ENCODE assay signal across 15 cellular contexts in genomic region chr2:132774189-132774588, GRCh38.
DNase-seq lines count a peak whose midpoint lies in the region; ATAC-seq and TF ChIP-seq lines count a peak whose summit lies in the region.
"Had no signal": no experiment of that assay in that cellular context is flagged by ENCODE, and none has a peak within 500 bp of the region (broad histone marks: within the 10 kb centered on the region; RNA-seq: fewer than 3 reads in every experiment).

No MANE protein-coding gene starts in this region.

- no peak overlapping the region for H2AK5ac ChIP-seq in mesenchymal stem cell (ENCODE audit: low read length, severe bottlenecking)

- no peak overlapping the region for H4K91ac ChIP-seq in mesenchymal stem cell (ENCODE audit: low read length)

- no peak overlapping the region for H2BK15ac ChIP-seq in mesenchymal stem cell (ENCODE audit: low read depth, poor library complexity, severe bottlenecking)

- no CpG with 5 or more reads among the region's 2 CpGs for WGBS in mesenchymal stem cell

- in situ Hi-C loops in ACHN (cut with HindIII; ENCODE audit: low pct_ligation_motif_present, low pct_unique_long_range_greater_than_20kb, low sequenced_read_pairs), result no loop called here

- peak overlapping the region; percentile 6 for H3K27ac ChIP-seq in mesenchymal stem cell (ENCODE audit: low read length, poor library complexity, severe bottlenecking)
- H3K27ac ChIP-seq: 22Rv1; BLaER1 treated with 17β-estradiol and CSF1 and Interleukin-3, amounts not matched to agents 10 nM and 100 nM had no signal

- peak overlapping the region; percentile 19 for H3K4me2 ChIP-seq in mesenchymal stem cell (ENCODE audit: low read length, poor library complexity, severe bottlenecking)
- H3K4me2 ChIP-seq: BLaER1 treated with 17β-estradiol and CSF1 and Interleukin-3, amounts not matched to agents 10 nM and 100 nM had no signal

- H3K4ac ChIP-seq in mesenchymal stem cell (ENCODE audit: low read depth in 1 of 2, low read length in 2 of 2), result no peak overlapping the region

- TF ChIP-seq CTCF in nephron progenitor cell (IDR thresholded peaks at IDR 0.05), result no peak

- H3K4me1 ChIP-seq in mesenchymal stem cell (ENCODE audit: control insufficient read depth, insufficient read depth, low read depth, low read length), result peaks cover 3% of the 10 kb centered on the region
- H3K4me1 ChIP-seq: BLaER1 treated with 17β-estradiol and CSF1 and Interleukin-3, amounts not matched to agents 10 nM and 100 nM; HAP-1 had no signal

- H3K18ac ChIP-seq in mesenchymal stem cell (ENCODE audit: low read depth in 1 of 2, low read length in 2 of 2), result no peak overlapping the region

- no peak overlapping the region for H2AFZ ChIP-seq in mesenchymal stem cell (ENCODE audit: low read depth, low read length)

- H3K9me3 Mint-ChIP-seq in nephron progenitor cell, result peaks cover under 1% of the 10 kb centered on the region

- H3K27me3 Mint-ChIP-seq in nephron progenitor cell (ENCODE audit: low read depth, poor library complexity), result no peaks in the 10 kb centered on the region
- H3K27me3 Mint-ChIP-seq: CD4-positive, CD25-positive, alpha-beta regulatory T cell had no signal

- no peak overlapping the region for H2BK5ac ChIP-seq in mesenchymal stem cell (ENCODE audit: low read depth, low read length, poor library complexity, severe bottlenecking)

- no peak overlapping the region for H3K4me3 ChIP-seq in mesenchymal stem cell (ENCODE audit: insufficient read depth in 1 of 2, low read depth in 1 of 2, low read length in 2 of 2)
- H3K4me3 ChIP-seq: BLaER1 treated with 17β-estradiol and CSF1 and Interleukin-3, amounts not matched to agents 10 nM and 100 nM; GM12878; HAP-1 had no signal

- H3K27ac Mint-ChIP-seq in nephron progenitor cell, result no peak overlapping the region
- H3K27ac Mint-ChIP-seq: CD4-positive, CD25-positive, alpha-beta regulatory T cell had no signal

- no peaks in the 10 kb centered on the region for H3K36me3 ChIP-seq in mesenchymal stem cell (ENCODE audit: control insufficient read depth in 1 of 2, insufficient read depth in 2 of 2, low read depth in 1 of 2, low read length in 2 of 2)
- H3K36me3 ChIP-seq: BLaER1 treated with 17β-estradiol and CSF1 and Interleukin-3, amounts not matched to agents 10 nM and 100 nM; HAP-1 had no signal

- peak; percentile 84 for ATAC-seq in SK-N-SH treated with all-trans-retinoic acid at 6 μM for 48 hours
- no peak for ATAC-seq in GM21447 (IDR thresholded peaks at IDR 0.05; ENCODE audit: unreplicated experiment)

- DNase-seq in ACHN (peak; percentile 24), glomerular visceral epithelial cell (ENCODE audit: extremely low spot score) (peak; percentile 47), mesenchymal stem cell (no peak), nephron progenitor cell (no peak)
- DNase-seq in NK-92 treated with Interleukin-12 subunit alpha and Interleukin-12 subunit beta, amount 100 ng/mL, for 24 hours (lab: John Stamatoyannopoulos, UW), result no peak
- DNase-seq in activated CD8-positive, alpha-beta memory T cell treated with anti-CD3 and anti-CD28 coated beads, Interleukin-2, amount 50 U/mL, for 48 hours, result no peak
- DNase-seq: Calu3; CD4-positive, CD25-positive, alpha-beta regulatory T cell; DMS 273 treated with DMSO at 0.1 percent for 48 hours had no signal

- no peak overlapping the region for H3K14ac ChIP-seq in mesenchymal stem cell (ENCODE audit: low read length in 2 of 2)

- H2BK120ac ChIP-seq in mesenchymal stem cell (ENCODE audit: low read depth, low read length), result no peak overlapping the region

- H3K4me1 Mint-ChIP-seq in nephron progenitor cell, result no peaks in the 10 kb centered on the region
- H3K4me1 Mint-ChIP-seq: CD4-positive, CD25-positive, alpha-beta regulatory T cell had no signal

- H3K27me3 ChIP-seq in mesenchymal stem cell (ENCODE audit: control insufficient read depth in 1 of 2, insufficient read depth in 1 of 2, low read length in 2 of 2), result no peaks in the 10 kb centered on the region
- H3K27me3 ChIP-seq: BLaER1 treated with 17β-estradiol and CSF1 and Interleukin-3, amounts not matched to agents 10 nM and 100 nM had no signal

- no peak overlapping the region for H2BK12ac ChIP-seq in mesenchymal stem cell (ENCODE audit: low read length in 2 of 2)

- no peak overlapping the region for H3K4me3 Mint-ChIP-seq in nephron progenitor cell
- H3K4me3 Mint-ChIP-seq: CD4-positive, CD25-positive, alpha-beta regulatory T cell had no signal

- peaks cover 4% of the 10 kb centered on the region for H3K9me3 ChIP-seq in mesenchymal stem cell (ENCODE audit: control insufficient read depth, low read length)
- H3K9me3 ChIP-seq: HAP-1 had no signal

- H3K23ac ChIP-seq in mesenchymal stem cell (ENCODE audit: low read length in 2 of 2), result no peak overlapping the region

- no peak overlapping the region for H4K8ac ChIP-seq in mesenchymal stem cell (ENCODE audit: low read length)

- H3K9ac ChIP-seq in mesenchymal stem cell (ENCODE audit: low read length), result no peak overlapping the region
- H3K9ac ChIP-seq: BLaER1 treated with 17β-estradiol and CSF1 and Interleukin-3, amounts not matched to agents 10 nM and 100 nM had no signal

- no peaks in the 10 kb centered on the region for H3K79me1 ChIP-seq in mesenchymal stem cell (replicated peaks; ENCODE audit: low read length, poor library complexity, severe bottlenecking)

- no peaks in the 10 kb centered on the region for H3K36me3 Mint-ChIP-seq in nephron progenitor cell (ENCODE audit: low read depth)
- H3K36me3 Mint-ChIP-seq: CD4-positive, CD25-positive, alpha-beta regulatory T cell had no signal

TF ChIP-seq in SK-N-SH treated with all-trans-retinoic acid at 6 μM for 48 hours, 23 proteins besides CTCF, POLR2A, EP300 and RAD21:
- peak; percentile 57 for TF ChIP-seq TOX (CRISPR knock-in tag; IDR thresholded peaks at IDR 0.05; ENCODE audit: borderline replicate concordance)
- TF ChIP-seq ISL1 (CRISPR knock-in tag; IDR thresholded peaks at IDR 0.05), result peak; percentile 71
- TF ChIP-seq ESRRG (CRISPR knock-in tag; IDR thresholded peaks at IDR 0.05), result no peak
TF ChIP-seq in SK-N-SH treated with all-trans-retinoic acid at 6 μM for 48 hours: peak in this region for 2.

Comparison
In these comparisons a context has a peak if more than half of its experiments do, and no peak if none do; other contexts are left out.
1. DNase-seq: peak in ACHN (single experiment) and glomerular visceral epithelial cell (single experiment); none in mesenchymal stem cell (single experiment), nephron progenitor cell (single experiment), NK-92 treated with Interleukin-12 subunit alpha and Interleukin-12 subunit beta, amount 100 ng/mL, for 24 hours (single experiment) and activated CD8-positive, alpha-beta memory T cell treated with anti-CD3 and anti-CD28 coated beads, Interleukin-2, amount 50 U/mL, for 48 hours (single experiment).